ENCODE assay signal across 8 cellular contexts in genomic region chr9:89497978-89498844, GRCh38. TPM values are rescaled to one million over a fixed set of nuclear protein-coding genes. Genes with fewer than 3 reads are reported as not detected.
DNase-seq lines count a peak whose midpoint lies in the region; ATAC-seq and TF ChIP-seq lines count a peak whose summit lies in the region.

Gene SEMA4D, minus strand, starts transcription at chr9:89498113. Its CDS starts 92,657 bp downstream, at chr9:89405456.

- peak; percentile 53 for DNase-seq in DMS 273 treated with DMSO at 0.1 percent for 48 hours (lab: John Stamatoyannopoulos, UW)
- DNase-seq in NCI-H1105 (lab: John Stamatoyannopoulos, UW) = peak; percentile 68
- peak; percentile 49 for DNase-seq in T-helper 9 cell
- DNase-seq in chondrocyte (ENCODE audit: low spot score) = no peak
- peak; percentile 81 for DNase-seq in kidney tubule cell (ENCODE audit: low spot score)
- peak; percentile 85 for DNase-seq in stimulated activated CD4-positive, alpha-beta T cell treated with anti-CD3 and anti-CD28 coated beads, Interleukin-15, amount 100 ng/mL, for 24 hours

- peaks cover 9% of the 10 kb centered on the region for H3K4me1 Mint-ChIP-seq in chondrocyte (ENCODE audit: low read depth)

- H3K9me3 Mint-ChIP-seq in chondrocyte (ENCODE audit: low read depth) = no peaks in the 10 kb centered on the region

- H3K27ac Mint-ChIP-seq in chondrocyte (ENCODE audit: unreplicated experiment) = peak within 1 kb of the TSS; percentile 22

- peak within 1 kb of the TSS; percentile 71 for H3K4me3 Mint-ChIP-seq in chondrocyte (ENCODE audit: unreplicated experiment)

- no peak for TF ChIP-seq CTCF in chondrocyte (IDR thresholded peaks at IDR 0.05)

- peaks cover 15% of the 10 kb centered on the region for H3K27me3 Mint-ChIP-seq in chondrocyte (ENCODE audit: low read depth)

- ATAC-seq in GM21619 (IDR thresholded peaks at IDR 0.05; ENCODE audit: unreplicated experiment) = peak; percentile 31
- no peak for ATAC-seq in HG03565 (IDR thresholded peaks at IDR 0.05; ENCODE audit: unreplicated experiment)

- H3K36me3 Mint-ChIP-seq in chondrocyte (ENCODE audit: low read depth) = no peaks in the 10 kb centered on the region

RNA-seq across cellular contexts. Expression of gene SEMA4D, which starts in this region (rescaled TPM):
- 3.3 to 3.8 TPM (median 3.8 TPM) in 3 replicates for total RNA-seq in chondrocyte
